Comparison of ENCODE assay signal across 17 cellular contexts in genomic region chr15:98860647-98861041, GRCh38.
DNase-seq lines count a peak whose midpoint lies in the region; ATAC-seq and TF ChIP-seq lines count a peak whose summit lies in the region.
"Had no signal": no experiment of that assay in that cellular context is flagged by ENCODE, and none has a peak within 500 bp of the region (broad histone marks: within the 10 kb centered on the region; RNA-seq: fewer than 3 reads in every experiment).

No MANE protein-coding gene starts in this region.

- H3K79me2 ChIP-seq in fibroblast of lung (ENCODE audit: control insufficient read depth, insufficient read depth, low read length) = peaks cover 25% of the 10 kb centered on the region

- H3K36me3 Mint-ChIP-seq in activated CD8-positive, alpha-beta T cell treated with anti-CD3 and anti-CD28 coated beads for 36 hours (ENCODE audit: low read depth) = no peaks in the 10 kb centered on the region
- no peaks in the 10 kb centered on the region for H3K36me3 Mint-ChIP-seq in activated CD8-positive, alpha-beta T cell treated with anti-CD3 and anti-CD28 coated beads, Interleukin-2, amount 10 ng/mL, durations not matched to agents 7 days and 5 days (ENCODE audit: low read depth)

- POLR2A ChIA-PET in activated CD8-positive, alpha-beta T cell treated with anti-CD3 and anti-CD28 coated beads for 36 hours (lab: Charles Lee) = no interaction called here
- POLR2A ChIA-PET in activated CD8-positive, alpha-beta T cell treated with anti-CD3 and anti-CD28 coated beads, Interleukin-2, amount 10 ng/mL, durations not matched to agents 7 days and 5 days (lab: Charles Lee) = no interaction called here

- H3K9me3 Mint-ChIP-seq in activated CD8-positive, alpha-beta T cell treated with anti-CD3 and anti-CD28 coated beads for 36 hours = no peaks in the 10 kb centered on the region
- no peaks in the 10 kb centered on the region for H3K9me3 Mint-ChIP-seq in activated CD8-positive, alpha-beta T cell treated with anti-CD3 and anti-CD28 coated beads, Interleukin-2, amount 10 ng/mL, durations not matched to agents 7 days and 5 days (ENCODE audit: insufficient read depth)
- H3K9me3 Mint-ChIP-seq: activated B cell treated with CpG ODN at 0.5 μM for 24 hours had no signal

- peaks cover 50% of the 10 kb centered on the region for H3K4me1 Mint-ChIP-seq in activated CD8-positive, alpha-beta T cell treated with anti-CD3 and anti-CD28 coated beads for 36 hours (ENCODE audit: low read depth)
- H3K4me1 Mint-ChIP-seq in activated CD8-positive, alpha-beta T cell treated with anti-CD3 and anti-CD28 coated beads, Interleukin-2, amount 10 ng/mL, durations not matched to agents 7 days and 5 days (ENCODE audit: low read depth) = peaks cover 33% of the 10 kb centered on the region

- no peaks in the 10 kb centered on the region for H3K27me3 ChIP-seq in fibroblast of lung (ENCODE audit: control insufficient read depth, insufficient read depth, low read length)
- no peaks in the 10 kb centered on the region for H3K27me3 ChIP-seq in tibial artery
- no peaks in the 10 kb centered on the region for H3K27me3 ChIP-seq in Peyer's patch
- H3K27me3 ChIP-seq: testis had no signal

- peak overlapping the region; percentile 8 for H3K27ac Mint-ChIP-seq in activated CD8-positive, alpha-beta T cell treated with anti-CD3 and anti-CD28 coated beads for 36 hours
- no peak overlapping the region for H3K27ac Mint-ChIP-seq in activated CD8-positive, alpha-beta T cell treated with anti-CD3 and anti-CD28 coated beads, Interleukin-2, amount 10 ng/mL, durations not matched to agents 7 days and 5 days
- H3K27ac Mint-ChIP-seq: activated B cell treated with CpG ODN at 0.5 μM for 24 hours had no signal

- no peak overlapping the region for H3K4me3 Mint-ChIP-seq in activated CD8-positive, alpha-beta T cell treated with anti-CD3 and anti-CD28 coated beads for 36 hours
- H3K4me3 Mint-ChIP-seq in activated CD8-positive, alpha-beta T cell treated with anti-CD3 and anti-CD28 coated beads, Interleukin-2, amount 10 ng/mL, durations not matched to agents 7 days and 5 days = no peak overlapping the region
- H3K4me3 Mint-ChIP-seq: activated B cell treated with CpG ODN at 0.5 μM for 24 hours had no signal

- H3K27ac ChIP-seq in SK-N-MC (peak overlapping the region; percentile 92), fibroblast of lung (ENCODE audit: insufficient read depth, low read length) (no peak overlapping the region), tibial artery (peak overlapping the region; percentile 89 to 92), Peyer's patch (no peak overlapping the region)
- H3K27ac ChIP-seq: HL-60, testis had no signal

- no peak overlapping the region for H2AFZ ChIP-seq in fibroblast of lung (ENCODE audit: low read length)

- peak; percentile 24 for ATAC-seq in activated CD8-positive, alpha-beta T cell treated with anti-CD3 and anti-CD28 coated beads for 36 hours
- ATAC-seq in activated CD8-positive, alpha-beta T cell treated with anti-CD3 and anti-CD28 coated beads, Interleukin-2, amount 10 ng/mL, durations not matched to agents 7 days and 5 days = no peak
- ATAC-seq: esophagus mucosa had no signal

- H3K36me3 ChIP-seq in SK-N-MC (ENCODE audit: insufficient read depth, low read length) = no peaks in the 10 kb centered on the region
- no peaks in the 10 kb centered on the region for H3K36me3 ChIP-seq in fibroblast of lung (ENCODE audit: control insufficient read depth, insufficient read depth, low read length)
- H3K36me3 ChIP-seq in tibial artery = no peaks in the 10 kb centered on the region
- H3K36me3 ChIP-seq in Peyer's patch = no peaks in the 10 kb centered on the region

- H3K9ac ChIP-seq in SK-N-MC (ENCODE audit: insufficient read length) = peak overlapping the region; percentile 1
- H3K9ac ChIP-seq in fibroblast of lung (ENCODE audit: insufficient read depth, low read length) = no peak overlapping the region
- H3K9ac ChIP-seq: SK-N-SH had no signal

- H3K9me3 ChIP-seq in SK-N-MC (ENCODE audit: low read depth, low read length) (no peaks in the 10 kb centered on the region), fibroblast of lung (ENCODE audit: control insufficient read depth, insufficient read depth, low read depth, low read length) (no peaks in the 10 kb centered on the region), tibial artery (no peaks in the 10 kb centered on the region), Peyer's patch (no peaks in the 10 kb centered on the region)
- H3K9me3 ChIP-seq: SK-N-SH, testis had no signal

- CTCF ChIA-PET in activated CD8-positive, alpha-beta T cell treated with anti-CD3 and anti-CD28 coated beads for 36 hours (lab: Charles Lee) = no interaction called here
- CTCF ChIA-PET in activated CD8-positive, alpha-beta T cell treated with anti-CD3 and anti-CD28 coated beads, Interleukin-2, amount 10 ng/mL, durations not matched to agents 7 days and 5 days (lab: Charles Lee) = interaction anchor here (0.8 to 2.4 kb wide), 5 partner anchors 9 to 216 kb away, joined by 3 to 12 read pairs (median 4); no protein-coding TSS in a partner anchor

- H3K4me1 ChIP-seq in fibroblast of lung (ENCODE audit: control insufficient read depth, extremely low read depth, insufficient read depth, low read length) = peaks cover 14% of the 10 kb centered on the region
- H3K4me1 ChIP-seq in tibial artery = peaks cover 3 to 100% (median 71%) of the 10 kb centered on the region in 4 donors
- H3K4me1 ChIP-seq in Peyer's patch = peaks cover 0 to 5% (median 0%) of the 10 kb centered on the region in 4 donors

- peak overlapping the region; percentile 41 for H3K4me2 ChIP-seq in fibroblast of lung (ENCODE audit: extremely low read depth, insufficient read depth, low read length)
- H3K4me2 ChIP-seq: SK-N-SH had no signal

- H3K4me3 ChIP-seq in SK-N-MC (peak overlapping the region; percentile 61), fibroblast of lung (replicated peaks in 1 of 4; ENCODE audit: control extremely low read depth in 1 of 4, insufficient read depth in 1 of 4, low read depth in 3 of 4, low read length in 4 of 4) (no peak overlapping the region), tibial artery (no peak overlapping the region), Peyer's patch (no peak overlapping the region)
- H3K4me3 ChIP-seq: testis had no signal

- no peaks in the 10 kb centered on the region for H4K20me1 ChIP-seq in fibroblast of lung (ENCODE audit: control insufficient read depth, extremely low read depth, insufficient read depth, low read length)

- TF ChIP-seq CTCF in activated CD8-positive, alpha-beta T cell treated with anti-CD3 and anti-CD28 coated beads for 36 hours (IDR thresholded peaks at IDR 0.05) = no peak
- TF ChIP-seq CTCF in fibroblast of lung (conservative IDR thresholded peaks at IDR 0.05 in 1 of 2, IDR thresholded peaks at IDR 0.05 in 1 of 2; ENCODE audit: low read depth in 1 of 2, low read length in 2 of 2) = no peak
- TF ChIP-seq CTCF in tibial artery (IDR thresholded peaks at IDR 0.05) = no peak
- no peak for TF ChIP-seq CTCF in Peyer's patch (IDR thresholded peaks at IDR 0.05)

- H3K27me3 Mint-ChIP-seq in activated CD8-positive, alpha-beta T cell treated with anti-CD3 and anti-CD28 coated beads for 36 hours = no peaks in the 10 kb centered on the region
- no peaks in the 10 kb centered on the region for H3K27me3 Mint-ChIP-seq in activated CD8-positive, alpha-beta T cell treated with anti-CD3 and anti-CD28 coated beads, Interleukin-2, amount 10 ng/mL, durations not matched to agents 7 days and 5 days (ENCODE audit: low read depth)
- H3K27me3 Mint-ChIP-seq: activated B cell treated with CpG ODN at 0.5 μM for 24 hours had no signal

- no peak for DNase-seq in activated CD8-positive, alpha-beta T cell treated with anti-CD3 and anti-CD28 coated beads for 36 hours
- no peak for DNase-seq in activated CD8-positive, alpha-beta T cell treated with anti-CD3 and anti-CD28 coated beads, Interleukin-2, amount 10 ng/mL, durations not matched to agents 7 days and 5 days
- DNase-seq in SK-N-MC (ENCODE audit: low read depth, low spot score) (no peak), fibroblast of lung (ENCODE audit: low read depth in 2 of 2) (no peak), tibial artery (no peak), COLO829 (ENCODE audit: low spot score) (no peak), Peyer's patch (no peak), islet precursor cell (no peak)
- DNase-seq: activated B cell treated with CpG ODN at 0.5 μM for 24 hours; activated effector memory CD4-positive, alpha-beta T cell treated with anti-CD3 and anti-CD28 coated beads, Interleukin-2, amount 50 U/mL, for 16 hours; GOT3; hypothalamus; NCI-H2171; SK-N-SH; testis had no signal

- intact Hi-C loops in activated CD8-positive, alpha-beta T cell treated with anti-CD3 and anti-CD28 coated beads for 36 hours (cut with micrococcal nuclease) = no loop called here
- intact Hi-C loops in tibial artery (cut with DNase I; ENCODE audit: low total_unique reads) = no loop called here

- TF ChIP-seq POLR2A in Peyer's patch (IDR thresholded peaks at IDR 0.05) = no peak

Comparison
In these comparisons a context has a peak if more than half of its experiments do, and no peak if none do; other contexts are left out.
1. H3K27ac ChIP-seq: peak in SK-N-MC (single experiment) and tibial artery (2 of 2); none in fibroblast of lung (single experiment) and Peyer's patch (0 of 4).